ENCODE assay signal across 21 cellular contexts in the genomic region with DNA sequence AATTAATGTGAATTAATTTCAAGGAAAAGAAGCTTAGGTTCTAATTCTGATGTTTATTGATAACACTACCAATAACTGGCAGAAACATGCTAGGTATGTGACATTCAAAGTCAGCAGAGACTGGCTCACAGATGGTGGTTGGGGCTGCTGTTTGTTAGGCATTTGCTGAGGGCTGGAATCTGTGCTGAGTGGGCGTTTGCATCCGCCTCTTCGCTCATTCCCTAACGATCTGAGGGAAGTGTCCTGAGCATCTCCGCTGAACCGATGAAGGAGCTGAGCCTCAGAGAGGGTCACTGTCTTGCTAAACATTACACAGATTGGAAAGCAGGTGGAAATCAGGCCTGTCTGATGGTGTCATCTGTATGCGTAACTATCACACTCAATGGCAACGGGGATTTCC.
A peak's percentile ranks its signal among the peaks of the same experiment; 100 is the strongest.
DNase-seq lines count a peak whose midpoint lies in the region; ATAC-seq and TF ChIP-seq lines count a peak whose summit lies in the region.
"Had no signal": no experiment of that assay in that cellular context is flagged by ENCODE, and none has a peak within 500 bp of the region (broad histone marks: within the 10 kb centered on the region; RNA-seq: fewer than 3 reads in every experiment).

No MANE protein-coding gene starts in this region.

- 80 to 86% methylated on average over 8 of the region's 8 CpGs for WGBS in ectodermal cell, 2 experiments

- no peaks in the 10 kb centered on the region for H3K36me3 ChIP-seq in ectodermal cell (ENCODE audit: control insufficient read depth, insufficient read depth, low read length)
- H3K36me3 ChIP-seq: MG63, Peyer's patch, SJCRH30 had no signal

- no peaks in the 10 kb centered on the region for H3K27me3 Mint-ChIP-seq in neural crest cell (ENCODE audit: low read depth)
- H3K27me3 Mint-ChIP-seq: activated B cell treated with CpG ODN at 0.5 μM for 24 hours; activated naive CD4-positive, alpha-beta T cell treated with anti-CD3 and anti-CD28 coated beads, Interleukin-2, amount 10 ng/mL, durations not matched to agents 7 days and 5 days had no signal

- H3K4me3 Mint-ChIP-seq in neural crest cell = no peak overlapping the region
- H3K4me3 Mint-ChIP-seq: activated B cell treated with CpG ODN at 0.5 μM for 24 hours; activated naive CD4-positive, alpha-beta T cell treated with anti-CD3 and anti-CD28 coated beads, Interleukin-2, amount 10 ng/mL, durations not matched to agents 7 days and 5 days; B cell had no signal

- H3K27ac ChIP-seq in ectodermal cell (ENCODE audit: insufficient read depth, low read depth, low read length, poor library complexity, severe bottlenecking) = peak overlapping the region; percentile 68
- H3K27ac ChIP-seq: Peyer's patch, psoas muscle, SJCRH30 had no signal

- no peak for TF ChIP-seq CTCF in neural crest cell (conservative IDR thresholded peaks at IDR 0.05)

- H3K4me1 ChIP-seq in ectodermal cell (ENCODE audit: control insufficient read depth, insufficient read depth, low read length) = peaks cover 30% of the 10 kb centered on the region
- H3K4me1 ChIP-seq: Caco-2, Peyer's patch, psoas muscle, SJCRH30 had no signal

- no peak overlapping the region for H3K4me3 ChIP-seq in ectodermal cell (ENCODE audit: insufficient read depth, low read depth, low read length)
- H3K4me3 ChIP-seq: MG63, Peyer's patch, psoas muscle, SJCRH30 had no signal

- peak; percentile 12 for DNase-seq in activated effector memory CD4-positive, alpha-beta T cell treated with anti-CD3 and anti-CD28 coated beads, Interleukin-2, amount 50 U/mL, for 16 hours
- DNase-seq in activated effector memory CD4-positive, alpha-beta T cell treated with Interleukin-2 at 50 U/mL for 16 hours = no peak
- DNase-seq in neural crest cell (ENCODE audit: low read depth, low spot score) (no peak), NCI-H2107 (lab: John Stamatoyannopoulos, UW) (no peak), NCI-H128 (lab: John Stamatoyannopoulos, UW; ENCODE audit: unreplicated experiment) (no peak)
- DNase-seq: activated B cell treated with CpG ODN at 0.5 μM for 24 hours; activated CD4-positive, alpha-beta T cell treated with anti-CD3 and anti-CD28 coated beads, Interleukin-2, amount 50 U/mL, for 4 hours; activated naive CD4-positive, alpha-beta T cell treated with anti-CD3 and anti-CD28 coated beads, Interleukin-2, amount 10 ng/mL, durations not matched to agents 7 days and 5 days; Caco-2; effector memory CD4-positive, alpha-beta T cell; KBM-7; NCI-H526; Peyer's patch; psoas muscle; SJCRH30; stimulated activated CD4-positive, alpha-beta T cell treated with anti-CD3 and anti-CD28 coated beads, Interleukin-15, amount 100 ng/mL, for 24 hours; stimulated activated naive CD8-positive, alpha-beta T cell treated with anti-CD3 and anti-CD28 coated beads, Interleukin-15, Interleukin-2, amounts not matched to agents 100 U/mL and 50 U/mL, for 24 hours had no signal

- peak overlapping the region; percentile 15 for H3K27ac Mint-ChIP-seq in neural crest cell (ENCODE audit: unreplicated experiment)
- H3K27ac Mint-ChIP-seq: activated B cell treated with CpG ODN at 0.5 μM for 24 hours; activated naive CD4-positive, alpha-beta T cell treated with anti-CD3 and anti-CD28 coated beads, Interleukin-2, amount 10 ng/mL, durations not matched to agents 7 days and 5 days; B cell had no signal

- no peaks in the 10 kb centered on the region for H3K36me3 Mint-ChIP-seq in neural crest cell (ENCODE audit: low read depth)
- H3K36me3 Mint-ChIP-seq: activated naive CD4-positive, alpha-beta T cell treated with anti-CD3 and anti-CD28 coated beads, Interleukin-2, amount 10 ng/mL, durations not matched to agents 7 days and 5 days had no signal

- no peak for ATAC-seq in HG02970 (IDR thresholded peaks at IDR 0.05; ENCODE audit: low FRiP score, unreplicated experiment)
- ATAC-seq: psoas muscle; stimulated activated naive CD8-positive, alpha-beta T cell treated with anti-CD3 and anti-CD28 coated beads, Interleukin-15, Interleukin-2, amounts not matched to agents 100 U/mL and 50 U/mL, for 24 hours had no signal

- H3K27me3 ChIP-seq in ectodermal cell (ENCODE audit: control insufficient read depth, insufficient read depth, low read length, poor library complexity, severe bottlenecking) = peaks cover 91% of the 10 kb centered on the region
- H3K27me3 ChIP-seq: MG63, Peyer's patch, SJCRH30 had no signal

- no peaks in the 10 kb centered on the region for H3K9me3 ChIP-seq in ectodermal cell (ENCODE audit: control insufficient read depth, low read length)
- H3K9me3 ChIP-seq: Caco-2, MG63, Peyer's patch, psoas muscle, SJCRH30 had no signal

- no peaks in the 10 kb centered on the region for H3K9me3 Mint-ChIP-seq in neural crest cell
- H3K9me3 Mint-ChIP-seq: activated B cell treated with CpG ODN at 0.5 μM for 24 hours; activated naive CD4-positive, alpha-beta T cell treated with anti-CD3 and anti-CD28 coated beads, Interleukin-2, amount 10 ng/mL, durations not matched to agents 7 days and 5 days had no signal

- H3K4me1 Mint-ChIP-seq in neural crest cell = peaks cover 34% of the 10 kb centered on the region
- H3K4me1 Mint-ChIP-seq: activated B cell treated with CpG ODN at 0.5 μM for 24 hours; activated naive CD4-positive, alpha-beta T cell treated with anti-CD3 and anti-CD28 coated beads, Interleukin-2, amount 10 ng/mL, durations not matched to agents 7 days and 5 days; B cell had no signal
